Comparison of ENCODE assay signal across 18 cellular contexts in genomic region chr3:103511891-103512290, GRCh38.
"Had no signal": no experiment of that assay in that cellular context is flagged by ENCODE, and none has a peak within 500 bp of the region (broad histone marks: within the 10 kb centered on the region; RNA-seq: fewer than 3 reads in every experiment).

No MANE protein-coding gene starts in this region.

- H3K4me3 ChIP-seq: esophagus squamous epithelium, sigmoid colon had no signal

- H3K27ac ChIP-seq: esophagus squamous epithelium, sigmoid colon, WERI-Rb-1 had no signal

- H3K36me3 ChIP-seq: esophagus squamous epithelium, sigmoid colon, WERI-Rb-1 had no signal

- H3K4me1 ChIP-seq: esophagus squamous epithelium, sigmoid colon had no signal

- ATAC-seq: activated CD8-positive, alpha-beta T cell treated with anti-CD3 and anti-CD28 coated beads for 36 hours; activated T-cell treated with anti-CD3 and anti-CD28 coated beads, Interleukin-2, amount 50 U/mL, for 72 hours; left ventricle myocardium superior had no signal

- H3K9me3 ChIP-seq: esophagus squamous epithelium, sigmoid colon had no signal

- H3K27me3 ChIP-seq: esophagus squamous epithelium, sigmoid colon had no signal

- DNase-seq: activated CD4-positive, alpha-beta T cell treated with anti-CD3 and anti-CD28 coated beads for 4 hours; activated CD8-positive, alpha-beta memory T cell treated with anti-CD3 and anti-CD28 coated beads, Interleukin-2, amount 50 U/mL, for 4 hours; activated CD8-positive, alpha-beta T cell treated with anti-CD3 and anti-CD28 coated beads for 36 hours; activated naive CD8-positive, alpha-beta T cell treated with anti-CD3 and anti-CD28 coated beads, Interleukin-2, amount 10 ng/mL, durations not matched to agents 7 days and 5 days; activated T-cell treated with anti-CD3 and anti-CD28 coated beads, Interleukin-2, amount 50 U/mL, for 72 hours; anterior cingulate cortex; esophagus squamous epithelium; foreskin fibroblast; head of caudate nucleus; islet precursor cell; left ventricle myocardium superior; mesenchymal stem cell; nephron progenitor cell; sigmoid colon; stimulated activated CD4-positive, alpha-beta T cell treated with anti-CD3 and anti-CD28 coated beads, Interleukin-12 subunit alpha, Interleukin-12 subunit beta, amount 100 ng/mL, for 4 hours; stimulated activated naive CD4-positive, alpha-beta T cell treated with Interleukin-2 at 50 U/mL for 16 hours; trophoblast cell; WERI-Rb-1 had no signal
